Comparison of ENCODE assay signal across 21 cellular contexts in the genomic region with DNA sequence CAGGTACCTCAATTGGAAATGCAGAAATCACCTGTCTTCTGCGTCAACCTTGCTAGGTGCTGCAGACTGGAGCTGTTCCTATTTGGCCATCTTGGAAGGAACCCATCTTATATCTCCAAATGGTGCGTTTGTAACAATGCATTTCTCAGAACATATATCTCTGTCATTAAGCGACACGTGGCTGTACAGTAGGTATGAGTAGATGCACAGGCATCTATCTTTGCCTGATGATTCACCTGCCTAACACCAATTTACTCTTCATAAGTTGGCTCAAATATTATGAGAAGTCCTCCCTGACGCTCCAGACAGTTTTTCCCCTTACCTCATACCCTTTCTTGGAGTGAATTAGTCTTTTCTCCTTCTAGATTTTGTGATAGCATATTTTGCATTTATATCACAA.
"Had no signal": no experiment of that assay in that cellular context is flagged by ENCODE, and none has a peak within 500 bp of the region (broad histone marks: within the 10 kb centered on the region; RNA-seq: fewer than 3 reads in every experiment).

No MANE protein-coding gene starts in this region.

- H3K36me3 Mint-ChIP-seq: activated naive CD4-positive, alpha-beta T cell treated with anti-CD3 and anti-CD28 coated beads, Interleukin-2, amount 10 ng/mL, durations not matched to agents 7 days and 5 days had no signal

- H3K4me3 Mint-ChIP-seq: activated CD4-positive, alpha-beta memory T cell treated with anti-CD3 and anti-CD28 coated beads, Interleukin-2, amount 10 ng/mL, durations not matched to agents 7 days and 5 days; activated CD4-positive, alpha-beta T cell treated with anti-CD3 and anti-CD28 coated beads for 36 hours; activated CD8-positive, alpha-beta memory T cell treated with anti-CD3 and anti-CD28 coated beads, Interleukin-2, amount 10 ng/mL, durations not matched to agents 7 days and 5 days; activated naive CD4-positive, alpha-beta T cell treated with anti-CD3 and anti-CD28 coated beads, Interleukin-2, amount 10 ng/mL, durations not matched to agents 7 days and 5 days; activated naive CD8-positive, alpha-beta T cell treated with anti-CD3 and anti-CD28 coated beads, Interleukin-2, amount 50 U/mL, for 24 hours; activated T-helper 17 cell treated with anti-CD3 and anti-CD28 coated beads, Interleukin-2, amount 50 U/mL, for 72 hours; dendritic cell treated with granulocyte-macrophage colony-stimulating factor and Interleukin-4, amounts not matched to agents 40 ng/mL and 50 ng/mL, for 4 days; WTC11 had no signal

- H3K27me3 ChIP-seq: thyroid gland had no signal

- FAIRE-seq: TTC549 had no signal

- H3K4me3 ChIP-seq: left ventricle myocardium inferior, thyroid gland had no signal

- H3K27me3 Mint-ChIP-seq: activated naive CD8-positive, alpha-beta T cell treated with anti-CD3 and anti-CD28 coated beads, Interleukin-2, amount 50 U/mL, for 24 hours; activated T-helper 17 cell treated with anti-CD3 and anti-CD28 coated beads, Interleukin-2, amount 50 U/mL, for 72 hours; dendritic cell treated with granulocyte-macrophage colony-stimulating factor and Interleukin-4, amounts not matched to agents 40 ng/mL and 50 ng/mL, for 4 days; progenitor cell of endocrine pancreas had no signal

- H3K4me1 Mint-ChIP-seq: activated CD4-positive, alpha-beta memory T cell treated with anti-CD3 and anti-CD28 coated beads, Interleukin-2, amount 10 ng/mL, durations not matched to agents 7 days and 5 days; activated CD4-positive, alpha-beta T cell treated with anti-CD3 and anti-CD28 coated beads for 36 hours; activated CD8-positive, alpha-beta memory T cell treated with anti-CD3 and anti-CD28 coated beads, Interleukin-2, amount 10 ng/mL, durations not matched to agents 7 days and 5 days; activated naive CD4-positive, alpha-beta T cell treated with anti-CD3 and anti-CD28 coated beads, Interleukin-2, amount 10 ng/mL, durations not matched to agents 7 days and 5 days; activated naive CD8-positive, alpha-beta T cell treated with anti-CD3 and anti-CD28 coated beads, Interleukin-2, amount 50 U/mL, for 24 hours; activated T-helper 17 cell treated with anti-CD3 and anti-CD28 coated beads, Interleukin-2, amount 50 U/mL, for 72 hours had no signal

- H3K27ac Mint-ChIP-seq: activated CD4-positive, alpha-beta memory T cell treated with anti-CD3 and anti-CD28 coated beads, Interleukin-2, amount 10 ng/mL, durations not matched to agents 7 days and 5 days; activated CD4-positive, alpha-beta T cell treated with anti-CD3 and anti-CD28 coated beads for 36 hours; activated CD8-positive, alpha-beta memory T cell treated with anti-CD3 and anti-CD28 coated beads, Interleukin-2, amount 10 ng/mL, durations not matched to agents 7 days and 5 days; activated naive CD4-positive, alpha-beta T cell treated with anti-CD3 and anti-CD28 coated beads, Interleukin-2, amount 10 ng/mL, durations not matched to agents 7 days and 5 days; activated naive CD8-positive, alpha-beta T cell treated with anti-CD3 and anti-CD28 coated beads, Interleukin-2, amount 50 U/mL, for 24 hours; activated T-helper 17 cell treated with anti-CD3 and anti-CD28 coated beads, Interleukin-2, amount 50 U/mL, for 72 hours; dendritic cell treated with granulocyte-macrophage colony-stimulating factor and Interleukin-4, amounts not matched to agents 40 ng/mL and 50 ng/mL, for 4 days; progenitor cell of endocrine pancreas; WTC11 had no signal

- H3K4me1 ChIP-seq: left ventricle myocardium inferior, thyroid gland had no signal

- H3K27ac ChIP-seq: left ventricle myocardium inferior, thyroid gland had no signal

- H3K36me3 ChIP-seq: left ventricle myocardium inferior, thyroid gland had no signal

- DNase-seq: activated CD4-positive, alpha-beta memory T cell treated with anti-CD3 and anti-CD28 coated beads, Interleukin-2, amount 10 ng/mL, durations not matched to agents 7 days and 5 days; activated CD4-positive, alpha-beta T cell treated with anti-CD3 and anti-CD28 coated beads for 36 hours; activated CD8-positive, alpha-beta memory T cell treated with anti-CD3 and anti-CD28 coated beads, Interleukin-2, amount 10 ng/mL, durations not matched to agents 7 days and 5 days; activated naive CD4-positive, alpha-beta T cell treated with anti-CD3 and anti-CD28 coated beads, Interleukin-2, amount 10 ng/mL, durations not matched to agents 7 days and 5 days; activated naive CD8-positive, alpha-beta T cell treated with anti-CD3 and anti-CD28 coated beads, Interleukin-2, amount 50 U/mL, for 24 hours; activated T-cell treated with anti-CD3 and anti-CD28 coated beads, Interleukin-2, amount 50 U/mL, for 1 hour; aorta; effector CD8-positive, alpha-beta T cell; foreskin melanocyte; head of caudate nucleus; left ventricle myocardium inferior; stimulated activated CD4-positive, alpha-beta T cell treated with anti-CD3 and anti-CD28 coated beads, Interleukin-12 subunit alpha, Interleukin-12 subunit beta, amount 100 ng/mL, for 4 hours; stimulated activated CD4-positive, alpha-beta T cell treated with anti-CD3 and anti-CD28 coated beads, Interleukin-1b, Interleukin-23, amount 100 ng/mL, for 48 hours; stimulated activated CD8-positive, alpha-beta memory T cell treated with anti-CD3 and anti-CD28 coated beads, Interleukin-4, amount 100 ng/mL, for 48 hours; stimulated activated naive CD4-positive, alpha-beta T cell; thyroid gland had no signal

- H3K9me3 ChIP-seq: thyroid gland had no signal
